ENCODE assay signal across 7 cellular contexts in genomic region chr2:117019357-117019756, GRCh38.
"Had no signal": no experiment of that assay in that cellular context is flagged by ENCODE, and none has a peak within 500 bp of the region (broad histone marks: within the 10 kb centered on the region; RNA-seq: fewer than 3 reads in every experiment).

No MANE protein-coding gene starts in this region.

- H3K9ac ChIP-seq: KMS-11 had no signal

- H3K4me2 ChIP-seq: KMS-11 had no signal

- H3K4me3 ChIP-seq: K562 had no signal

- H3K27me3 Mint-ChIP-seq: IgD-negative memory B cell had no signal

- H3K4me1 Mint-ChIP-seq: IgD-negative memory B cell had no signal

- H3K36me3 Mint-ChIP-seq: IgD-negative memory B cell had no signal

- H3K27ac ChIP-seq: HL-60, KMS-11 had no signal

- FAIRE-seq: HTR-8/SVneo, K562 had no signal

- ATAC-seq: K562 had no signal

- H3K27ac Mint-ChIP-seq: IgD-negative memory B cell had no signal

- DNase-seq: KBM-7, KG1 had no signal

- H3K4me3 Mint-ChIP-seq: IgD-negative memory B cell had no signal
